ENCODE assay signal across 9 cellular contexts in the genomic region with DNA sequence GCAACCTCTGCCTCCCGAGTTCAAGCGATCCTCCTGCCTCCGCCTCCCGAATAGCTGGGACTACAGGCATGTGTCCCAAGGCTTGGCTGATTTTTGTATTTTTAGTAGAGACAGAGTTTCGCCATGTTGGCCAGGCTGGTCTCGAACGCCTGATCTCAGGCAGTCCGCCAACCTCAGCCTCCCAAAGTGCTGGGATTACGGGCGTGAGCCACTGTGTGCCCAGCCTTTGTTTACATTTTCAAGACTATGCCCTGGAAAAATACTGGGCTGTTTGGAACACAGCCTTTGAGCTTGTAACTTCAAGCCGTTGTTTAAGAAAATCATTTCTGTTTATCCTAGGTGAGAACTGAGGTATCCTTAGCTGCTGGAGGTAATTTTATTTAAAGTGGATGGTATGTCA. TPM values are rescaled to one million over a fixed set of nuclear protein-coding genes. Genes with fewer than 3 reads are reported as not detected.
DNase-seq lines count a peak whose midpoint lies in the region; ATAC-seq, FAIRE-seq and TF ChIP-seq lines count a peak whose summit lies in the region.
"Had no signal": no experiment of that assay in that cellular context is flagged by ENCODE, and none has a peak within 500 bp of the region (broad histone marks: within the 10 kb centered on the region; RNA-seq: fewer than 3 reads in every experiment).

No MANE protein-coding gene starts in this region.

- H3K9me3 ChIP-seq in Caco-2 (no peaks in the 10 kb centered on the region), SK-N-MC (ENCODE audit: low read depth, low read length) (no peaks in the 10 kb centered on the region), pancreas (no peaks in the 10 kb centered on the region)

- ATAC-seq in pancreas (peak; percentile 33 to 46 (median 38)), GM18873 (IDR thresholded peaks at IDR 0.05; ENCODE audit: low FRiP score, unreplicated experiment) (no peak)
- ATAC-seq in activated CD8-positive, alpha-beta memory T cell treated with anti-CD3 and anti-CD28 coated beads, Interleukin-2, amount 10 ng/mL, durations not matched to agents 7 days and 5 days, result no peak

- peaks cover 14% of the 10 kb centered on the region for H3K4me1 Mint-ChIP-seq in Caco-2 (ENCODE audit: low read depth, unreplicated experiment)
- peaks cover 51% of the 10 kb centered on the region for H3K4me1 Mint-ChIP-seq in activated CD8-positive, alpha-beta memory T cell treated with anti-CD3 and anti-CD28 coated beads, Interleukin-2, amount 10 ng/mL, durations not matched to agents 7 days and 5 days

- BruUV-seq in Caco-2 (replicated peaks; lab: Mats Ljungman, UMichigan), result no TSS peak

- H3K9ac ChIP-seq in SK-N-MC (ENCODE audit: insufficient read length), result peak overlapping the region; percentile 99

- H3K27ac ChIP-seq in SK-N-MC, result no peak overlapping the region
- H3K27ac ChIP-seq in pancreas, result peak overlapping the region; percentile 98 to 100 (median 100)

- no peaks in the 10 kb centered on the region for H3K36me3 ChIP-seq in Caco-2 (ENCODE audit: control insufficient read depth, insufficient read depth, low read length)
- peaks cover 21% of the 10 kb centered on the region; the same call in 1 of the 2 replicates for H3K36me3 ChIP-seq in SK-N-MC (ENCODE audit: insufficient read depth, low read length)
- H3K36me3 ChIP-seq in pancreas, result no peaks in the 10 kb centered on the region

- H3K27ac Mint-ChIP-seq in Caco-2 (ENCODE audit: unreplicated experiment), result no peak overlapping the region
- H3K27ac Mint-ChIP-seq in activated CD8-positive, alpha-beta memory T cell treated with anti-CD3 and anti-CD28 coated beads, Interleukin-2, amount 10 ng/mL, durations not matched to agents 7 days and 5 days, result no peak overlapping the region

- peaks cover 18% of the 10 kb centered on the region for H3K4me1 ChIP-seq in Caco-2
- H3K4me1 ChIP-seq in pancreas, result peaks cover 16 to 50% (median 38%) of the 10 kb centered on the region in 3 donors

- no peaks in the 10 kb centered on the region for H3K9me3 Mint-ChIP-seq in Caco-2 (ENCODE audit: unreplicated experiment)
- H3K9me3 Mint-ChIP-seq in activated CD8-positive, alpha-beta memory T cell treated with anti-CD3 and anti-CD28 coated beads, Interleukin-2, amount 10 ng/mL, durations not matched to agents 7 days and 5 days (ENCODE audit: low read depth), result no peaks in the 10 kb centered on the region

- no peaks in the 10 kb centered on the region for H3K27me3 Mint-ChIP-seq in Caco-2 (ENCODE audit: insufficient read depth, unreplicated experiment)
- no peaks in the 10 kb centered on the region for H3K27me3 Mint-ChIP-seq in activated CD8-positive, alpha-beta memory T cell treated with anti-CD3 and anti-CD28 coated beads, Interleukin-2, amount 10 ng/mL, durations not matched to agents 7 days and 5 days

- H3K4me3 Mint-ChIP-seq in Caco-2 (ENCODE audit: unreplicated experiment), result peak overlapping the region; percentile 91
- no peak overlapping the region for H3K4me3 Mint-ChIP-seq in activated CD8-positive, alpha-beta memory T cell treated with anti-CD3 and anti-CD28 coated beads, Interleukin-2, amount 10 ng/mL, durations not matched to agents 7 days and 5 days

- WGBS in pancreas, 2 donors, result 13 to 17% methylated on average over 11 of the region's 11 CpGs

- FAIRE-seq in pancreas (lab: Jason Lieb, UNC), result no peak

- H3K27me3 ChIP-seq in Caco-2 (replicated peaks; ENCODE audit: control insufficient read depth, insufficient read depth, low read length), result no peaks in the 10 kb centered on the region
- no peaks in the 10 kb centered on the region for H3K27me3 ChIP-seq in pancreas

- CTCF ChIA-PET in Caco-2 (lab: Charles Lee), result no interaction called here
- CTCF ChIA-PET in activated CD8-positive, alpha-beta memory T cell treated with anti-CD3 and anti-CD28 coated beads, Interleukin-2, amount 10 ng/mL, durations not matched to agents 7 days and 5 days (lab: Charles Lee), result interaction anchor here (0.9 to 4.4 kb wide), 6 partner anchors 10 to 113 kb away, joined by 3 to 35 read pairs (median 4); a partner anchor contains a TSS

- POLR2A ChIA-PET in Caco-2 (lab: Charles Lee), result interaction anchor here (1.9 kb wide), 1 partner anchor 14 kb away, joined by 11 read pairs; no protein-coding TSS in a partner anchor

- H3K36me3 Mint-ChIP-seq in Caco-2 (ENCODE audit: insufficient read depth, unreplicated experiment), result peaks cover 52% of the 10 kb centered on the region
- peaks cover 8% of the 10 kb centered on the region for H3K36me3 Mint-ChIP-seq in activated CD8-positive, alpha-beta memory T cell treated with anti-CD3 and anti-CD28 coated beads, Interleukin-2, amount 10 ng/mL, durations not matched to agents 7 days and 5 days

- TF ChIP-seq CTCF in Caco-2 (IDR thresholded peaks at IDR 0.05; ENCODE audit: insufficient read depth in 1 of 2, low read depth in 1 of 2, low read length in 1 of 2, severe bottlenecking in 1 of 2, unreplicated experiment in 1 of 2), result no peak
- TF ChIP-seq CTCF in pancreas (IDR thresholded peaks at IDR 0.05), result no peak

- H3K4me3 ChIP-seq in Caco-2 (ENCODE audit: low read depth, low read length) (no peak overlapping the region), SK-N-MC (no peak overlapping the region), pancreas (peak overlapping the region in 3 of 4 donors; percentile 99)

- DNase-seq in Caco-2 (no peak), SK-N-MC (ENCODE audit: low read depth, low spot score) (no peak), fibroblast of gingiva (ENCODE audit: low read depth) (peak; percentile 34), pancreas (peak in 3 of 6 donors; percentile 46 to 62 (median 52)), NCI-H446 treated with DMSO at 0.1 percent for 48 hours (lab: John Stamatoyannopoulos, UW) (no peak)
- no peak for DNase-seq in activated CD8-positive, alpha-beta memory T cell treated with anti-CD3 and anti-CD28 coated beads, Interleukin-2, amount 10 ng/mL, durations not matched to agents 7 days and 5 days
- DNase-seq in effector CD8-positive, alpha-beta T cell (lab: John Stamatoyannopoulos, UW), result no peak

- intact Hi-C loops in Caco-2 (cut with micrococcal nuclease; ENCODE audit: unreplicated experiment), result no loop called here
- intact Hi-C loops in pancreas (cut with DNase I), result no loop called here

RNA-seq across cellular contexts. Expression of a gene that starts 1.9 kb away (rescaled TPM):
- total RNA-seq in Caco-2 (2022) (44.8 and 47.5 TPM in 2 replicates), pancreas (10 to 100 TPM; 52.6 to 86.0 (median 68.2) TPM)
- polyA plus RNA-seq in pancreas, result 10 to 100 TPM; 24.2 to 28.9 TPM
- total RNA-seq in activated CD8-positive, alpha-beta memory T cell treated with anti-CD3 and anti-CD28 coated beads, Interleukin-2, amount 10 ng/mL, durations not matched to agents 7 days and 5 days, result 10 to 100 TPM; 55.5 to 58.6 TPM

RNA-seq across cellular contexts. Expression of a gene that starts 32.3 kb away (rescaled TPM):
- total RNA-seq in Caco-2 (2022) (15.2 and 16.7 TPM in 2 replicates), pancreas (1 to 10 TPM; 3.8 to 9.6 (median 6.2) TPM)
- 10 to 100 TPM in 1 of 2 donors, 1 to 10 TPM in 1; 8.3 to 11.8 TPM for polyA plus RNA-seq in pancreas
- total RNA-seq in activated CD8-positive, alpha-beta memory T cell treated with anti-CD3 and anti-CD28 coated beads, Interleukin-2, amount 10 ng/mL, durations not matched to agents 7 days and 5 days, result 1 to 10 TPM; 5.6 to 7.9 TPM

RNA-seq across cellular contexts. Expression of a gene that starts 41.5 kb away (rescaled TPM):
- total RNA-seq in Caco-2 (2022) (not detected in 2 replicates), pancreas (100 to 1,000 TPM; 174 to 262 (median 214) TPM)
- 100 to 1,000 TPM; 362 to 686 TPM for polyA plus RNA-seq in pancreas
- total RNA-seq in activated CD8-positive, alpha-beta memory T cell treated with anti-CD3 and anti-CD28 coated beads, Interleukin-2, amount 10 ng/mL, durations not matched to agents 7 days and 5 days, result not detected
- total RNA-seq: dermis microvascular lymphatic vessel endothelial cell had no signal

Comparison
In these comparisons a context has a peak if more than half of its experiments do, and no peak if none do; other contexts are left out.
1. H3K4me3 ChIP-seq: peak in pancreas (3 of 4); none in Caco-2 (single experiment) and SK-N-MC (single experiment).
2. ATAC-seq: peak in pancreas (4 of 4); none in activated CD8-positive, alpha-beta memory T cell treated with anti-CD3 and anti-CD28 coated beads, Interleukin-2, amount 10 ng/mL, durations not matched to agents 7 days and 5 days (single experiment) and GM18873 (single experiment).
3. RNA of a gene that starts 41.5 kb away (total RNA-seq): 174 to 262 TPM in pancreas; not detected in Caco-2 and not detected in activated CD8-positive, alpha-beta memory T cell treated with anti-CD3 and anti-CD28 coated beads, Interleukin-2, amount 10 ng/mL, durations not matched to agents 7 days and 5 days; every median in the first group is over 100 times any median in the second.